ENCODE assay signal across 17 cellular contexts in genomic region chr16:68147438-68147837, GRCh38.
DNase-seq lines count a peak whose midpoint lies in the region; ATAC-seq and TF ChIP-seq lines count a peak whose summit lies in the region.
"Had no signal": no experiment of that assay in that cellular context is flagged by ENCODE, and none has a peak within 500 bp of the region (broad histone marks: within the 10 kb centered on the region; RNA-seq: fewer than 3 reads in every experiment).

No MANE protein-coding gene starts in this region.

- H3K4me3 Mint-ChIP-seq in activated T-helper 17 cell treated with anti-CD3 and anti-CD28 coated beads, Interleukin-2, amount 50 U/mL, for 72 hours: no peak overlapping the region
- H3K4me3 Mint-ChIP-seq in stimulated activated effector memory CD8-positive, alpha-beta T cell treated with anti-CD3 and anti-CD28 coated beads, Interleukin-12 subunit alpha, Interleukin-12 subunit beta, amount 100 ng/mL, for 72 hours: no peak overlapping the region
- no peak overlapping the region for H3K4me3 Mint-ChIP-seq in activated T-helper 1 cell treated with anti-CD3 and anti-CD28 coated beads, Interleukin-12 subunit alpha, Interleukin-12 subunit beta, Interleukin-2, Interleukin-4 antibody, amounts not matched to agents 30 ng/mL and 10 ng/mL and 1 ng/mL, durations not matched to agents 14 hours and 24 hours and 36 hours
- H3K4me3 Mint-ChIP-seq: CD14-positive monocyte had no signal

- H3K9me3 ChIP-seq in left ventricle myocardium inferior (replicated peaks) (no peaks in the 10 kb centered on the region), heart right ventricle (no peaks in the 10 kb centered on the region), esophagus muscularis mucosa (no peaks in the 10 kb centered on the region)
- H3K9me3 ChIP-seq: neutrophil, stomach, transverse colon had no signal

- intact Hi-C loops in left ventricle myocardium inferior (cut with micrococcal nuclease): loop anchor here (5.0 kb wide), 1 partner anchor 80 kb away; no protein-coding TSS in a partner anchor
- intact Hi-C loops in heart right ventricle (cut with DNase I): loop anchor here in 2 of 10 donors (5.0 to 10.0 kb wide), 2 partner anchors 53 to 55 kb away; no protein-coding TSS in a partner anchor
- intact Hi-C loops in esophagus muscularis mucosa (cut with DNase I): loop anchor here (5.0 kb wide), 1 partner anchor 50 kb away; no protein-coding TSS in a partner anchor
- intact Hi-C loops in activated T-helper 1 cell treated with anti-CD3 and anti-CD28 coated beads, Interleukin-12 subunit alpha, Interleukin-12 subunit beta, Interleukin-2, Interleukin-4 antibody, amounts not matched to agents 30 ng/mL and 10 ng/mL and 1 ng/mL, durations not matched to agents 14 hours and 24 hours and 36 hours (cut with micrococcal nuclease): loop anchor here (5.0 kb wide), 1 partner anchor 55 kb away; no protein-coding TSS in a partner anchor

- H3K4me3 ChIP-seq in left ventricle myocardium inferior: no peak overlapping the region
- no peak overlapping the region for H3K4me3 ChIP-seq in heart right ventricle
- no peak overlapping the region for H3K4me3 ChIP-seq in esophagus muscularis mucosa
- H3K4me3 ChIP-seq: stomach, transverse colon had no signal

- peaks cover 42% of the 10 kb centered on the region for H3K4me1 ChIP-seq in left ventricle myocardium inferior
- H3K4me1 ChIP-seq in heart right ventricle: peaks cover 0 to 24% (median 18%) of the 10 kb centered on the region in 9 donors
- peaks cover 10 to 38% (median 27%) of the 10 kb centered on the region in 4 donors for H3K4me1 ChIP-seq in esophagus muscularis mucosa

- 64 to 91% methylated on average over 1 of the region's 1 CpG for WGBS in heart right ventricle, 2 donors
- 92% methylated on average over 1 of the region's 1 CpG for WGBS in esophagus muscularis mucosa

- H3K36me3 Mint-ChIP-seq in activated T-helper 17 cell treated with anti-CD3 and anti-CD28 coated beads, Interleukin-2, amount 50 U/mL, for 72 hours (ENCODE audit: low read depth): peaks cover 36% of the 10 kb centered on the region
- H3K36me3 Mint-ChIP-seq in stimulated activated effector memory CD8-positive, alpha-beta T cell treated with anti-CD3 and anti-CD28 coated beads, Interleukin-12 subunit alpha, Interleukin-12 subunit beta, amount 100 ng/mL, for 72 hours: peaks cover 88% of the 10 kb centered on the region
- H3K36me3 Mint-ChIP-seq in activated T-helper 1 cell treated with anti-CD3 and anti-CD28 coated beads, Interleukin-12 subunit alpha, Interleukin-12 subunit beta, Interleukin-2, Interleukin-4 antibody, amounts not matched to agents 30 ng/mL and 10 ng/mL and 1 ng/mL, durations not matched to agents 14 hours and 24 hours and 36 hours (ENCODE audit: low read depth): peaks cover 20% of the 10 kb centered on the region

- no peaks in the 10 kb centered on the region for H3K9me3 Mint-ChIP-seq in activated T-helper 17 cell treated with anti-CD3 and anti-CD28 coated beads, Interleukin-2, amount 50 U/mL, for 72 hours
- no peaks in the 10 kb centered on the region for H3K9me3 Mint-ChIP-seq in stimulated activated effector memory CD8-positive, alpha-beta T cell treated with anti-CD3 and anti-CD28 coated beads, Interleukin-12 subunit alpha, Interleukin-12 subunit beta, amount 100 ng/mL, for 72 hours
- no peaks in the 10 kb centered on the region for H3K9me3 Mint-ChIP-seq in activated T-helper 1 cell treated with anti-CD3 and anti-CD28 coated beads, Interleukin-12 subunit alpha, Interleukin-12 subunit beta, Interleukin-2, Interleukin-4 antibody, amounts not matched to agents 30 ng/mL and 10 ng/mL and 1 ng/mL, durations not matched to agents 14 hours and 24 hours and 36 hours
- H3K9me3 Mint-ChIP-seq: CD14-positive monocyte had no signal

- no peak for TF ChIP-seq POLR2A in esophagus muscularis mucosa (IDR thresholded peaks at IDR 0.05; ENCODE audit: low read depth)

- H3K36me3 ChIP-seq in left ventricle myocardium inferior (no peaks in the 10 kb centered on the region), heart right ventricle (peaks cover 0 to 15% (median 0%) of the 10 kb centered on the region in 9 donors), esophagus muscularis mucosa (peaks cover 0 to 12% (median 4%) of the 10 kb centered on the region in 4 donors)
- H3K36me3 ChIP-seq: transverse colon had no signal

- ATAC-seq in heart right ventricle: no peak
- ATAC-seq in activated T-helper 17 cell treated with anti-CD3 and anti-CD28 coated beads, Interleukin-2, amount 50 U/mL, for 72 hours (replicated peaks): peak; percentile 72
- peak; percentile 81 for ATAC-seq in stimulated activated effector memory CD8-positive, alpha-beta T cell treated with anti-CD3 and anti-CD28 coated beads, Interleukin-12 subunit alpha, Interleukin-12 subunit beta, amount 100 ng/mL, for 72 hours

- no peaks in the 10 kb centered on the region for H3K27me3 ChIP-seq in left ventricle myocardium inferior (ENCODE audit: low read depth)
- H3K27me3 ChIP-seq in heart right ventricle: no peaks in the 10 kb centered on the region
- H3K27me3 ChIP-seq in esophagus muscularis mucosa: no peaks in the 10 kb centered on the region
- H3K27me3 ChIP-seq: neutrophil, stomach, transverse colon had no signal

- peaks cover 10% of the 10 kb centered on the region for H3K4me1 Mint-ChIP-seq in activated T-helper 17 cell treated with anti-CD3 and anti-CD28 coated beads, Interleukin-2, amount 50 U/mL, for 72 hours
- H3K4me1 Mint-ChIP-seq in stimulated activated effector memory CD8-positive, alpha-beta T cell treated with anti-CD3 and anti-CD28 coated beads, Interleukin-12 subunit alpha, Interleukin-12 subunit beta, amount 100 ng/mL, for 72 hours: peaks cover 29% of the 10 kb centered on the region
- peaks cover 7% of the 10 kb centered on the region for H3K4me1 Mint-ChIP-seq in activated T-helper 1 cell treated with anti-CD3 and anti-CD28 coated beads, Interleukin-12 subunit alpha, Interleukin-12 subunit beta, Interleukin-2, Interleukin-4 antibody, amounts not matched to agents 30 ng/mL and 10 ng/mL and 1 ng/mL, durations not matched to agents 14 hours and 24 hours and 36 hours (ENCODE audit: low read depth)
- H3K4me1 Mint-ChIP-seq: CD14-positive monocyte had no signal

- TF ChIP-seq CTCF in left ventricle myocardium inferior (IDR thresholded peaks at IDR 0.05; ENCODE audit: borderline replicate concordance) (no peak), heart right ventricle (IDR thresholded peaks at IDR 0.05) (no peak), esophagus muscularis mucosa (IDR thresholded peaks at IDR 0.05) (no peak)

- TF ChIP-seq EP300 in esophagus muscularis mucosa (IDR thresholded peaks at IDR 0.05): no peak

- DNase-seq in left ventricle myocardium inferior: no peak
- DNase-seq in heart right ventricle: no peak
- peak; percentile 12 for DNase-seq in esophagus muscularis mucosa (ENCODE audit: extremely low spot score)
- no peak for DNase-seq in stimulated activated effector memory CD8-positive, alpha-beta T cell treated with anti-CD3 and anti-CD28 coated beads, Interleukin-12 subunit alpha, Interleukin-12 subunit beta, amount 100 ng/mL, for 72 hours (ENCODE audit: low spot score in 2 of 2)
- DNase-seq in activated T-helper 1 cell treated with anti-CD3 and anti-CD28 coated beads, Interleukin-12 subunit alpha, Interleukin-12 subunit beta, Interleukin-2, Interleukin-4 antibody, amounts not matched to agents 30 ng/mL and 10 ng/mL and 1 ng/mL, durations not matched to agents 14 hours and 24 hours and 36 hours (ENCODE audit: low spot score): no peak
- no peak for DNase-seq in COLO668 (lab: John Stamatoyannopoulos, UW; ENCODE audit: unreplicated experiment)
- DNase-seq: activated CD8-positive, alpha-beta memory T cell treated with anti-CD3 and anti-CD28 coated beads for 24 hours; glutamatergic neuron; Kasumi-1; NCI-H1092 treated with DMSO at 0.1 percent for 48 hours; NCI-H2029 treated with DMSO at 0.1 percent for 48 hours; stomach; transverse colon had no signal

- H3K27ac Mint-ChIP-seq in activated T-helper 17 cell treated with anti-CD3 and anti-CD28 coated beads, Interleukin-2, amount 50 U/mL, for 72 hours: peak overlapping the region; percentile 28
- peak overlapping the region; percentile 54 for H3K27ac Mint-ChIP-seq in stimulated activated effector memory CD8-positive, alpha-beta T cell treated with anti-CD3 and anti-CD28 coated beads, Interleukin-12 subunit alpha, Interleukin-12 subunit beta, amount 100 ng/mL, for 72 hours
- no peak overlapping the region for H3K27ac Mint-ChIP-seq in activated T-helper 1 cell treated with anti-CD3 and anti-CD28 coated beads, Interleukin-12 subunit alpha, Interleukin-12 subunit beta, Interleukin-2, Interleukin-4 antibody, amounts not matched to agents 30 ng/mL and 10 ng/mL and 1 ng/mL, durations not matched to agents 14 hours and 24 hours and 36 hours
- H3K27ac Mint-ChIP-seq: progenitor cell of endocrine pancreas had no signal

- no peaks in the 10 kb centered on the region for H3K27me3 Mint-ChIP-seq in activated T-helper 17 cell treated with anti-CD3 and anti-CD28 coated beads, Interleukin-2, amount 50 U/mL, for 72 hours
- no peaks in the 10 kb centered on the region for H3K27me3 Mint-ChIP-seq in activated T-helper 1 cell treated with anti-CD3 and anti-CD28 coated beads, Interleukin-12 subunit alpha, Interleukin-12 subunit beta, Interleukin-2, Interleukin-4 antibody, amounts not matched to agents 30 ng/mL and 10 ng/mL and 1 ng/mL, durations not matched to agents 14 hours and 24 hours and 36 hours (ENCODE audit: insufficient read depth)
- H3K27me3 Mint-ChIP-seq: progenitor cell of endocrine pancreas had no signal

- peak overlapping the region; percentile 66 for H3K27ac ChIP-seq in left ventricle myocardium inferior (replicated peaks)
- peak overlapping the region in 3 of 10 donors; percentile 1 to 61 (median 15) for H3K27ac ChIP-seq in heart right ventricle
- H3K27ac ChIP-seq in esophagus muscularis mucosa (replicated peaks in 1 of 4): no peak overlapping the region
- H3K27ac ChIP-seq: neutrophil, stomach had no signal

Comparison
In these comparisons a context has a peak if more than half of its experiments do, and no peak if none do; other contexts are left out.
1. ATAC-seq: peak in activated T-helper 17 cell treated with anti-CD3 and anti-CD28 coated beads, Interleukin-2, amount 50 U/mL, for 72 hours (single experiment) and stimulated activated effector memory CD8-positive, alpha-beta T cell treated with anti-CD3 and anti-CD28 coated beads, Interleukin-12 subunit alpha, Interleukin-12 subunit beta, amount 100 ng/mL, for 72 hours (single experiment); none in heart right ventricle (0 of 8).